In the genomic region with DNA sequence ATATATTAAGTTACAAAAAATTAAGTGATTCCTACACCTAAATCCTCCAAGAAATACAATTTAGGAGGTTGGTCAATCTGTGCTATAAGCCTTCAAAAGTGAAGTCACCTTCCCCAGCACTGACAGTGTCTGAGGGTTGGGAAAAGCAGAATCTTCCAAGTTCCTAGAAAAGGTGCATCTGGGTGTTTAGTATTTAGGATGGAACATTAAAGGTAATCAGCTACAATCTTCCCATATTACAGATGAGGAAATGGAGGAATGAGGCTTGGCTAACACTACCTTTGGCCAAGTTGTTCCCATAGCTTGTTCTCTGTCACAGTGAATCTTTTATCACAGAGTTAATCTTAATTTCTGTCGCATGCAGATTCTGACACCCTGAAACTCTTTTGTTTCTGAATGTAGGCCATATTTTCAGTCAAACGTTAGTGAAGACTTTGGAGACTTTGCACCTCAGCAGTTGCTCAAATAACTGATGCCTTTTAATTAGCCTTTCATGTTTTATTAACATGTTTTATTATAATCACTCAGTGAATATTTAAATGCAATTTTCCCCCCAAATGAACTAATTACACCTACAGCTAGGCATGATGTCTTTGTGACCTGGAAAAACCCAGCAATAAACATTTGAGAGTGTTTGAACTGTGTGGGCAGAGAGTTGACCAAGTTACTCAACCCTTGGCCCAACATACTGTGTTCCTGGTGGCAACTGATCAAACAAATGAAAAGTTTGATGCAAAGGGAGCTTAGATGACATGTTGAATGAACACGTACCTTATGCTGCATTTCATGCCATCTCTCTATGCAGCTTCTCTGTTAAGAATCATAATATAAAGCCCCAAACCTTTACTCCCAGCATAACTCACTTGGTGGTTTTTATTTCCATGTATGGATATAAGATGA, we compare ENCODE assay signal across 1 cellular context.
TF ChIP-seq lines count a peak whose summit lies in the region.

No MANE protein-coding gene starts in this region.

TF ChIP-seq in A549, 52 proteins besides CTCF, POLR2A, EP300 and RAD21:
- TF ChIP-seq, protein P1, sequence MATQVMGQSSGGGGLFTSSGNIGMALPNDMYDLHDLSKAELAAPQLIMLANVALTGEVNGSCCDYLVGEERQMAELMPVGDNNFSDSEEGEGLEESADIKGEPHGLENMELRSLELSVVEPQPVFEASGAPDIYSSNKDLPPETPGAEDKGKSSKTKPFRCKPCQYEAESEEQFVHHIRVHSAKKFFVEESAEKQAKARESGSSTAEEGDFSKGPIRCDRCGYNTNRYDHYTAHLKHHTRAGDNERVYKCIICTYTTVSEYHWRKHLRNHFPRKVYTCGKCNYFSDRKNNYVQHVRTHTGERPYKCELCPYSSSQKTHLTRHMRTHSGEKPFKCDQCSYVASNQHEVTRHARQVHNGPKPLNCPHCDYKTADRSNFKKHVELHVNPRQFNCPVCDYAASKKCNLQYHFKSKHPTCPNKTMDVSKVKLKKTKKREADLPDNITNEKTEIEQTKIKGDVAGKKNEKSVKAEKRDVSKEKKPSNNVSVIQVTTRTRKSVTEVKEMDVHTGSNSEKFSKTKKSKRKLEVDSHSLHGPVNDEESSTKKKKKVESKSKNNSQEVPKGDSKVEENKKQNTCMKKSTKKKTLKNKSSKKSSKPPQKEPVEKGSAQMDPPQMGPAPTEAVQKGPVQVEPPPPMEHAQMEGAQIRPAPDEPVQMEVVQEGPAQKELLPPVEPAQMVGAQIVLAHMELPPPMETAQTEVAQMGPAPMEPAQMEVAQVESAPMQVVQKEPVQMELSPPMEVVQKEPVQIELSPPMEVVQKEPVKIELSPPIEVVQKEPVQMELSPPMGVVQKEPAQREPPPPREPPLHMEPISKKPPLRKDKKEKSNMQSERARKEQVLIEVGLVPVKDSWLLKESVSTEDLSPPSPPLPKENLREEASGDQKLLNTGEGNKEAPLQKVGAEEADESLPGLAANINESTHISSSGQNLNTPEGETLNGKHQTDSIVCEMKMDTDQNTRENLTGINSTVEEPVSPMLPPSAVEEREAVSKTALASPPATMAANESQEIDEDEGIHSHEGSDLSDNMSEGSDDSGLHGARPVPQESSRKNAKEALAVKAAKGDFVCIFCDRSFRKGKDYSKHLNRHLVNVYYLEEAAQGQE (IDR thresholded peaks at IDR 0.05) = no peak
- no peak for TF ChIP-seq FOSL2 (IDR thresholded peaks at IDR 0.05)
- 0 out of 2 replicates have a peak, but pooled peaks have one; percentile 4 for TF ChIP-seq FOSL2 (CRISPR knock-in tag; IDR thresholded peaks at IDR 0.05)
- TF ChIP-seq JUN (IDR thresholded peaks at IDR 0.05) = 0 out of 5 replicates have a peak, but pooled peaks have one; percentile 28 to 47
- no peak for TF ChIP-seq RCOR1 (IDR thresholded peaks at IDR 0.05; ENCODE audit: low read depth, low read length)
- peak; percentile 48 to 49; a peak in 3 of 4 replicates for TF ChIP-seq CEBPB (IDR thresholded peaks at IDR 0.05)
- TF ChIP-seq ZC3H11A (IDR thresholded peaks at IDR 0.05) = no peak
- TF ChIP-seq GATA3 (IDR thresholded peaks at IDR 0.05; ENCODE audit: borderline replicate concordance) = peak; percentile 67
